ENCODE assay signal across 1 cellular context in genomic region chr19:47623151-47623920, GRCh38.
TF ChIP-seq lines count a peak whose summit lies in the region.

No MANE protein-coding gene starts in this region.

TF ChIP-seq in WTC11, 78 proteins besides CTCF, POLR2A, EP300 and RAD21:
- TF ChIP-seq, protein P1, sequence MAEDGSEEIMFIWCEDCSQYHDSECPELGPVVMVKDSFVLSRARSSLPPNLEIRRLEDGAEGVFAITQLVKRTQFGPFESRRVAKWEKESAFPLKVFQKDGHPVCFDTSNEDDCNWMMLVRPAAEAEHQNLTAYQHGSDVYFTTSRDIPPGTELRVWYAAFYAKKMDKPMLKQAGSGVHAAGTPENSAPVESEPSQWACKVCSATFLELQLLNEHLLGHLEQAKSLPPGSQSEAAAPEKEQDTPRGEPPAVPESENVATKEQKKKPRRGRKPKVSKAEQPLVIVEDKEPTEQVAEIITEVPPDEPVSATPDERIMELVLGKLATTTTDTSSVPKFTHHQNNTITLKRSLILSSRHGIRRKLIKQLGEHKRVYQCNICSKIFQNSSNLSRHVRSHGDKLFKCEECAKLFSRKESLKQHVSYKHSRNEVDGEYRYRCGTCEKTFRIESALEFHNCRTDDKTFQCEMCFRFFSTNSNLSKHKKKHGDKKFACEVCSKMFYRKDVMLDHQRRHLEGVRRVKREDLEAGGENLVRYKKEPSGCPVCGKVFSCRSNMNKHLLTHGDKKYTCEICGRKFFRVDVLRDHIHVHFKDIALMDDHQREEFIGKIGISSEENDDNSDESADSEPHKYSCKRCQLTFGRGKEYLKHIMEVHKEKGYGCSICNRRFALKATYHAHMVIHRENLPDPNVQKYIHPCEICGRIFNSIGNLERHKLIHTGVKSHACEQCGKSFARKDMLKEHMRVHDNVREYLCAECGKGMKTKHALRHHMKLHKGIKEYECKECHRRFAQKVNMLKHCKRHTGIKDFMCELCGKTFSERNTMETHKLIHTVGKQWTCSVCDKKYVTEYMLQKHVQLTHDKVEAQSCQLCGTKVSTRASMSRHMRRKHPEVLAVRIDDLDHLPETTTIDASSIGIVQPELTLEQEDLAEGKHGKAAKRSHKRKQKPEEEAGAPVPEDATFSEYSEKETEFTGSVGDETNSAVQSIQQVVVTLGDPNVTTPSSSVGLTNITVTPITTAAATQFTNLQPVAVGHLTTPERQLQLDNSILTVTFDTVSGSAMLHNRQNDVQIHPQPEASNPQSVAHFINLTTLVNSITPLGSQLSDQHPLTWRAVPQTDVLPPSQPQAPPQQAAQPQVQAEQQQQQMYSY (CRISPR knock-in tag; IDR thresholded peaks at IDR 0.05): no peak
- TF ChIP-seq ZBTB21 (CRISPR knock-in tag; IDR thresholded peaks at IDR 0.05; ENCODE audit: borderline replicate concordance) (no peak), ZNF423 (CRISPR knock-in tag; IDR thresholded peaks at IDR 0.05) (peak; percentile 96), ESRRA (CRISPR knock-in tag; IDR thresholded peaks at IDR 0.05; ENCODE audit: borderline replicate concordance) (peak; percentile 62; the same call in 1 of the 2 replicates)
- TF ChIP-seq, protein P2, sequence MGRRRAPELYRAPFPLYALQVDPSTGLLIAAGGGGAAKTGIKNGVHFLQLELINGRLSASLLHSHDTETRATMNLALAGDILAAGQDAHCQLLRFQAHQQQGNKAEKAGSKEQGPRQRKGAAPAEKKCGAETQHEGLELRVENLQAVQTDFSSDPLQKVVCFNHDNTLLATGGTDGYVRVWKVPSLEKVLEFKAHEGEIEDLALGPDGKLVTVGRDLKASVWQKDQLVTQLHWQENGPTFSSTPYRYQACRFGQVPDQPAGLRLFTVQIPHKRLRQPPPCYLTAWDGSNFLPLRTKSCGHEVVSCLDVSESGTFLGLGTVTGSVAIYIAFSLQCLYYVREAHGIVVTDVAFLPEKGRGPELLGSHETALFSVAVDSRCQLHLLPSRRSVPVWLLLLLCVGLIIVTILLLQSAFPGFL (CRISPR knock-in tag; IDR thresholded peaks at IDR 0.05; ENCODE audit: borderline replicate concordance): no peak
